Comparison of ENCODE assay signal across 13 cellular contexts in genomic region chr22:30573594-30574094, GRCh38. TPM values are rescaled to one million over a fixed set of nuclear protein-coding genes. Genes with fewer than 3 reads are reported as not detected.
DNase-seq lines count a peak whose midpoint lies in the region; ATAC-seq, FAIRE-seq and TF ChIP-seq lines count a peak whose summit lies in the region.
"Had no signal": no experiment of that assay in that cellular context is flagged by ENCODE, and none has a peak within 500 bp of the region (broad histone marks: within the 10 kb centered on the region; RNA-seq: fewer than 3 reads in every experiment).

No MANE protein-coding gene starts in this region.

- H3K27me3 ChIP-seq in Panc1 (ENCODE audit: control insufficient read depth, insufficient read depth, low read length) (no peaks in the 10 kb centered on the region), psoas muscle (ENCODE audit: insufficient read depth in 3 of 3, low read length in 2 of 3) (no peaks in the 10 kb centered on the region)
- H3K27me3 ChIP-seq: MG63, suprapubic skin had no signal

- CTCF ChIA-PET in Panc1 (lab: Charles Lee), result no interaction called here

- no TSS peak for BruUV-seq in Panc1 (replicated peaks; lab: Mats Ljungman, UMichigan)

- H3K9ac ChIP-seq in kidney (ENCODE audit: low read length in 2 of 2), result no peak overlapping the region

- H3K4me1 ChIP-seq in Panc1 (ENCODE audit: control insufficient read depth, insufficient read depth, low read length) (peaks cover 11% of the 10 kb centered on the region), kidney (ENCODE audit: control insufficient read depth in 1 of 2, insufficient read depth in 1 of 2, low read depth in 1 of 2, low read length in 2 of 2) (peaks cover 10 to 36% of the 10 kb centered on the region in 2 donors), psoas muscle (peaks cover 13% of the 10 kb centered on the region)

- in situ Hi-C loops in Panc1 (cut with HindIII; ENCODE audit: low pct_unique_long_range_greater_than_20kb, low sequenced_read_pairs), result no loop called here

- TF ChIP-seq CTCF in Panc1 (IDR thresholded peaks at IDR 0.05), result no peak
- TF ChIP-seq CTCF in kidney (IDR thresholded peaks at IDR 0.05; ENCODE audit: borderline replicate concordance, extremely low read depth, insufficient read depth), result no peak
- no peak for TF ChIP-seq CTCF in psoas muscle (IDR thresholded peaks at IDR 0.05)

- WGBS in psoas muscle, 3 donors, result 22 to 29% (median 23%) methylated on average over 7 of the region's 7 CpGs

- H3K27ac ChIP-seq in Panc1 (ENCODE audit: low read length) (no peak overlapping the region), kidney (ENCODE audit: low read depth in 2 of 2, low read length in 2 of 2) (peak overlapping the region; percentile 81 to 82), psoas muscle (peak overlapping the region; percentile 23)
- H3K27ac ChIP-seq: suprapubic skin had no signal

- H3K4me3 ChIP-seq in Panc1 (ENCODE audit: low read depth in 2 of 2, low read length in 2 of 2) (no peak overlapping the region), kidney (ENCODE audit: low read length in 2 of 2) (peak overlapping the region; percentile 44 to 65), psoas muscle (no peak overlapping the region)
- H3K4me3 ChIP-seq: MG63, suprapubic skin had no signal

- H3K36me3 ChIP-seq in Panc1 (ENCODE audit: control insufficient read depth, insufficient read depth, low read length) (0 out of 2 replicates have a peak, but pooled peaks cover 2% of the 10 kb centered on the region), kidney (ENCODE audit: control insufficient read depth in 1 of 2, insufficient read depth in 2 of 2, low read length in 2 of 2) (peaks cover 8 to 16% of the 10 kb centered on the region in 2 donors), psoas muscle (ENCODE audit: insufficient read depth in 1 of 2, low read depth in 1 of 2) (peaks cover 0 to 35% of the 10 kb centered on the region in 2 donors)

- intact Hi-C loops in Panc1 (cut with micrococcal nuclease; ENCODE audit: unreplicated experiment), result no loop called here
- intact Hi-C loops in kidney (cut with DNase I), result no loop called here
- intact Hi-C loops in psoas muscle (cut with DNase I), result loop anchor here in 1 of 2 donors (10.0 kb wide), 1 partner anchor 59 kb away; no protein-coding TSS in a partner anchor

- POLR2A ChIA-PET in Panc1 (lab: Charles Lee), result no interaction called here

- no peak for FAIRE-seq in kidney (lab: Jason Lieb, UNC)

- H3K9me3 ChIP-seq in Panc1 (ENCODE audit: control insufficient read depth, insufficient read depth, low read depth, low read length) (no peaks in the 10 kb centered on the region), kidney (ENCODE audit: control insufficient read depth in 1 of 2, low read length in 2 of 2) (no peaks in the 10 kb centered on the region), psoas muscle (no peaks in the 10 kb centered on the region)
- H3K9me3 ChIP-seq: MG63, suprapubic skin had no signal

- DNase-seq in HT-29 (ENCODE audit: low spot score), result peak; percentile 38
- DNase-seq in Panc1 (ENCODE audit: low read depth, low spot score), result no peak
- DNase-seq in kidney, result no peak
- DNase-seq in psoas muscle, result peak in 1 of 2 donors; percentile 45
- DNase-seq in inferior parietal cortex (ENCODE audit: extremely low spot score), result no peak
- DNase-seq: CD8-positive, alpha-beta memory T cell; MG63; stimulated activated CD4-positive, alpha-beta T cell treated with anti-CD3 and anti-CD28 coated beads, Interleukin-2, amount 100 ng/mL, for 24 hours had no signal

- ATAC-seq in Panc1 (peak; percentile 45; the same call in 1 of the 2 replicates), psoas muscle (peak; percentile 53 to 89 (median 63)), HG02973 (IDR thresholded peaks at IDR 0.05; ENCODE audit: unreplicated experiment) (no peak), GM18520 (IDR thresholded peaks at IDR 0.05; ENCODE audit: unreplicated experiment) (no peak), GM18867 (IDR thresholded peaks at IDR 0.05; ENCODE audit: unreplicated experiment) (no peak)

RNA-seq across cellular contexts. Expression of gene GAL3ST1, which starts 0.8 kb away (rescaled TPM):
- total RNA-seq in HT-29 (2014; rRNA removed; shearing (Covaris generic)), result 7.8 and 8.1 TPM in 2 replicates
- total RNA-seq in Panc1 (2021; ENCODE audit: unreplicated experiment), result 1.1 TPM
- polyA plus RNA-seq in Panc1 (2012; ENCODE audit: insufficient read length), result 2.7 TPM
- total RNA-seq in kidney, result 16.1 TPM
- 34.3 TPM for polyA plus RNA-seq in kidney (ENCODE audit: insufficient read depth, low read depth, low replicate concordance)
- total RNA-seq in psoas muscle, result 1 to 10 TPM in 3 of 4 donors, under 1 TPM in 1; 0.80 to 2.7 (median 1.3) TPM
- under 1 TPM; 0.21 to 0.63 (median 0.39) TPM for polyA plus RNA-seq in psoas muscle
- total RNA-seq: OCI-LY7 had no signal

RNA-seq across cellular contexts. Expression of gene PES1, which starts 18.1 kb away (rescaled TPM):
- total RNA-seq in HT-29 (2014; rRNA removed; shearing (Covaris generic)), result 73.9 and 74.0 TPM in 2 replicates
- total RNA-seq in Panc1 (2021; ENCODE audit: unreplicated experiment), result 111 TPM
- polyA plus RNA-seq in Panc1 (2012; ENCODE audit: insufficient read length), result 107 TPM
- total RNA-seq in kidney, result 68.4 TPM
- polyA plus RNA-seq in kidney (ENCODE audit: insufficient read depth, low read depth, low replicate concordance), result 57.0 TPM
- 10 to 100 TPM; 32.8 to 74.8 (median 63.7) TPM for total RNA-seq in psoas muscle
- 100 to 1,000 TPM in 1 of 3 donors, 10 to 100 TPM in 2; 55.9 to 100 (median 69.4) TPM for polyA plus RNA-seq in psoas muscle

RNA-seq across cellular contexts. Expression of gene SEC14L6, which starts 27.1 kb away (rescaled TPM):
- not detected in 2 replicates for total RNA-seq in HT-29 (2014; rRNA removed; shearing (Covaris generic))
- total RNA-seq in Panc1 (2021; ENCODE audit: unreplicated experiment) (not detected), kidney (13.9 TPM), psoas muscle (not detected)
- polyA plus RNA-seq in Panc1 (2012; ENCODE audit: insufficient read length), result not detected
- polyA plus RNA-seq in kidney (ENCODE audit: insufficient read depth, low read depth, low replicate concordance) (16.5 TPM), psoas muscle (not detected)
- total RNA-seq: CD8-positive, alpha-beta memory T cell; OCI-LY7 had no signal

RNA-seq across cellular contexts. Expression of gene TCN2, which starts 33.3 kb away (rescaled TPM):
- 13.2 and 19.0 TPM in 2 replicates for total RNA-seq in HT-29 (2014; rRNA removed; shearing (Covaris generic))
- total RNA-seq in Panc1 (2021; ENCODE audit: unreplicated experiment), result 2.4 TPM
- 1.9 TPM for polyA plus RNA-seq in Panc1 (2012; ENCODE audit: insufficient read length)
- 71.3 TPM for total RNA-seq in kidney
- 174 TPM for polyA plus RNA-seq in kidney (ENCODE audit: insufficient read depth, low read depth, low replicate concordance)
- 10 to 100 TPM in 1 of 4 donors, 1 to 10 TPM in 3; 5.5 to 11.7 (median 9.0) TPM for total RNA-seq in psoas muscle
- polyA plus RNA-seq in psoas muscle, result 1 to 10 TPM; 5.9 to 9.9 (median 7.0) TPM

Comparison
In these comparisons a context has a peak if more than half of its experiments do, and no peak if none do; other contexts are left out.
1. ATAC-seq: peak in Panc1 (single experiment) and psoas muscle (4 of 4); none in HG02973 (single experiment), GM18520 (single experiment) and GM18867 (single experiment).
2. H3K4me3 ChIP-seq: peak in kidney (2 of 2); none in Panc1 (0 of 2) and psoas muscle (single experiment).
3. RNA of gene SEC14L6, which starts 27.1 kb away (total RNA-seq): 13.9 TPM in kidney (single experiment); not detected in psoas muscle, not detected in Panc1 (single experiment) and not detected in HT-29; every median in the first group is over 10 times any median in the second.